9 cellular contexts compared by ENCODE assay signal in genomic region chr10:3622845-3623621, GRCh38.
A peak's percentile ranks its signal among the peaks of the same experiment; 100 is the strongest.
DNase-seq lines count a peak whose midpoint lies in the region; ATAC-seq and TF ChIP-seq lines count a peak whose summit lies in the region.
"Had no signal": no experiment of that assay in that cellular context is flagged by ENCODE, and none has a peak within 500 bp of the region (broad histone marks: within the 10 kb centered on the region; RNA-seq: fewer than 3 reads in every experiment).

No MANE protein-coding gene starts in this region.

- no peak overlapping the region for H3K27ac Mint-ChIP-seq in activated CD8-positive, alpha-beta T cell treated with anti-CD3 and anti-CD28 coated beads, Interleukin-2, amount 10 ng/mL, durations not matched to agents 7 days and 5 days
- H3K27ac Mint-ChIP-seq: IgD-negative memory B cell had no signal

- peak; percentile 43 for ATAC-seq in GM18867 (IDR thresholded peaks at IDR 0.05; ENCODE audit: unreplicated experiment)
- ATAC-seq in HG02642 (IDR thresholded peaks at IDR 0.05; ENCODE audit: poor library complexity, unreplicated experiment): peak; percentile 44
- ATAC-seq in activated CD8-positive, alpha-beta T cell treated with anti-CD3 and anti-CD28 coated beads, Interleukin-2, amount 10 ng/mL, durations not matched to agents 7 days and 5 days: peak; percentile 61
- no peak for ATAC-seq in GM18505 (IDR thresholded peaks at IDR 0.05; ENCODE audit: unreplicated experiment)

- no peaks in the 10 kb centered on the region for H3K9me3 ChIP-seq in mammary epithelial cell (replicated peaks; ENCODE audit: insufficient read depth, low read length)

- H3K27ac ChIP-seq in rectal smooth muscle tissue (ENCODE audit: low read depth, low read length) (peak overlapping the region; percentile 60), mammary epithelial cell (ENCODE audit: insufficient read depth, low read depth, low read length) (no peak overlapping the region)

- intact Hi-C loops in mammary epithelial cell (cut with micrococcal nuclease): no loop called here

- H3K4me1 ChIP-seq in rectal smooth muscle tissue (ENCODE audit: control insufficient read depth, insufficient read depth, low read length): no peaks in the 10 kb centered on the region
- H3K4me1 ChIP-seq in mammary epithelial cell (ENCODE audit: insufficient read depth, low read length): no peaks in the 10 kb centered on the region

- POLR2A ChIA-PET in activated CD8-positive, alpha-beta T cell treated with anti-CD3 and anti-CD28 coated beads, Interleukin-2, amount 10 ng/mL, durations not matched to agents 7 days and 5 days (lab: Charles Lee): interaction anchor here (1.4 kb wide), 1 partner anchor 162 kb away, joined by 5 read pairs; the partner anchor contains the start of gene KLF6

- peaks cover 14% of the 10 kb centered on the region for H3K4me1 Mint-ChIP-seq in activated CD8-positive, alpha-beta T cell treated with anti-CD3 and anti-CD28 coated beads, Interleukin-2, amount 10 ng/mL, durations not matched to agents 7 days and 5 days (ENCODE audit: low read depth)

- TF ChIP-seq CTCF in mammary epithelial cell (conservative IDR thresholded peaks at IDR 0.05 in 1 of 2, IDR thresholded peaks at IDR 0.05 in 1 of 2; ENCODE audit: extremely low read depth in 1 of 2, insufficient read depth in 1 of 2, low read depth in 1 of 2, low read length in 2 of 2): no peak

- H3K36me3 ChIP-seq in rectal smooth muscle tissue (ENCODE audit: control insufficient read depth, insufficient read depth, low read length) (no peaks in the 10 kb centered on the region), mammary epithelial cell (ENCODE audit: insufficient read depth, low read length) (no peaks in the 10 kb centered on the region)

- H3K9ac ChIP-seq in rectal smooth muscle tissue (ENCODE audit: low read length) (no peak overlapping the region), mammary epithelial cell (ENCODE audit: insufficient read depth, low read length) (no peak overlapping the region)

- peak; percentile 31 for DNase-seq in activated CD8-positive, alpha-beta T cell treated with anti-CD3 and anti-CD28 coated beads, Interleukin-2, amount 10 ng/mL, durations not matched to agents 7 days and 5 days
- no peak for DNase-seq in SIG-M5 (lab: John Stamatoyannopoulos, UW)
- DNase-seq in mammary epithelial cell: no peak
- no peak for DNase-seq in NCI-H1436 treated with DMSO at 0.1 percent for 48 hours (lab: John Stamatoyannopoulos, UW)

- in situ Hi-C loops in mammary epithelial cell (cut with MboI; ENCODE audit: low sequenced_read_pairs in 2 of 2): no loop called here

- 61% methylated on average over 3 of the region's 3 CpGs for WGBS in mammary epithelial cell (ENCODE audit: low coverage, missing lambda C conversion rate)

- H3K36me3 Mint-ChIP-seq in activated CD8-positive, alpha-beta T cell treated with anti-CD3 and anti-CD28 coated beads, Interleukin-2, amount 10 ng/mL, durations not matched to agents 7 days and 5 days (ENCODE audit: low read depth): peaks cover 4% of the 10 kb centered on the region

- CTCF ChIA-PET in activated CD8-positive, alpha-beta T cell treated with anti-CD3 and anti-CD28 coated beads, Interleukin-2, amount 10 ng/mL, durations not matched to agents 7 days and 5 days (lab: Charles Lee): interaction anchor here (0.9 kb wide), 1 partner anchor 33 kb away, joined by 3 read pairs; no protein-coding TSS in a partner anchor
- CTCF ChIA-PET in mammary epithelial cell (lab: Charles Lee; ENCODE audit: low non-redundant PET): no interaction called here

- H3K4me3 ChIP-seq in rectal smooth muscle tissue (ENCODE audit: low read length) (no peak overlapping the region), mammary epithelial cell (replicated peaks in 1 of 3; ENCODE audit: insufficient read depth in 1 of 3, low read depth in 2 of 3, low read length in 3 of 3) (no peak overlapping the region)

- no peak overlapping the region for H2AFZ ChIP-seq in mammary epithelial cell (ENCODE audit: low read depth, low read length)

- no TSS peak for BruUV-seq in mammary epithelial cell (replicated peaks; lab: Mats Ljungman, UMichigan)

- dilution Hi-C loops in mammary epithelial cell (cut with HindIII; ENCODE audit: low sequenced_read_pairs): no loop called here

- H3K27me3 ChIP-seq in rectal smooth muscle tissue (ENCODE audit: control insufficient read depth, insufficient read depth, low read length) (no peaks in the 10 kb centered on the region), mammary epithelial cell (ENCODE audit: insufficient read depth, low read length) (no peaks in the 10 kb centered on the region)

- H3K79me2 ChIP-seq in mammary epithelial cell (ENCODE audit: insufficient read depth, low read length): no peaks in the 10 kb centered on the region

- H3K4me3 Mint-ChIP-seq in activated CD8-positive, alpha-beta T cell treated with anti-CD3 and anti-CD28 coated beads, Interleukin-2, amount 10 ng/mL, durations not matched to agents 7 days and 5 days: no peak overlapping the region

- no peaks in the 10 kb centered on the region for H4K20me1 ChIP-seq in mammary epithelial cell (ENCODE audit: insufficient read depth, low read length)

- TF ChIP-seq POLR2A in GM18505 (IDR thresholded peaks at IDR 0.05; ENCODE audit: borderline replicate concordance, extremely low read depth, insufficient read depth, insufficient read length): no peak

- no peak overlapping the region for H3K4me2 ChIP-seq in mammary epithelial cell (ENCODE audit: insufficient read depth, low read depth, low read length)

- H3K27me3 Mint-ChIP-seq in activated CD8-positive, alpha-beta T cell treated with anti-CD3 and anti-CD28 coated beads, Interleukin-2, amount 10 ng/mL, durations not matched to agents 7 days and 5 days (ENCODE audit: low read depth): peaks cover 3% of the 10 kb centered on the region

- H3K9me3 Mint-ChIP-seq in activated CD8-positive, alpha-beta T cell treated with anti-CD3 and anti-CD28 coated beads, Interleukin-2, amount 10 ng/mL, durations not matched to agents 7 days and 5 days (ENCODE audit: insufficient read depth): peaks cover 8% of the 10 kb centered on the region
